Comparison of ENCODE assay signal across 22 cellular contexts in the genomic region with DNA sequence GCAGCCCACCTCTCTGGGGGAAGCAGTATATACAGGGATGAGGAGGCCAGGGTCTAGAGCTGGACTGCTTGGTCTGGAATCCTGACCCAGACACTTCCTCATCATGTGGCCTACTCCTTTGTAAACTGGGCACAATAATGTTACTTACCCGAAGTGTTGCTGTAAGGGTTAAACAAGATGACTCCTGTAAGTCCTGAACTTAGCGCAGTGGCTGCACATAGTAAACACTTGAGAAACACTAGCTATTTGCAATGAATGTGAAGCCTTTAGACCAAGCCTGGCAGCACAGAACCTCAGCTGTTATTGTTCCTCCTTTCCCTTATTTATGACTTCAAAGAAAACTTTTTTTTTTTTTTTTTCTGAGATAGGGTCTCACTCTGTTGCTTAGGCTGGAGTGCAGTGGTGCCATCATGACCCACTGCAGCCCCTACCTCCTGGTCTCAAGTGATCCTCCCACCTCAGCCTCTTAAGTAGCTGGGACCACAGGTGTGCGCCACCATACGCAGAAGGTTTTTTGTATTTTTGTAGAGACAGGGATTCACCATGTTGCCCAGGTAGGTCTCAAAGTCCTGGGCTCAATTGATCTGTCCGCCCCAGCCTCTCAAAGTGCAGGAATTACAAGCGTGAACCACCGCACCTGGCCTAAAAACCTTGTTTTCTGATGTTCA.
A peak's percentile ranks its signal among the peaks of the same experiment; 100 is the strongest.
DNase-seq lines count a peak whose midpoint lies in the region; ATAC-seq, FAIRE-seq and TF ChIP-seq lines count a peak whose summit lies in the region.
"Had no signal": no experiment of that assay in that cellular context is flagged by ENCODE, and none has a peak within 500 bp of the region (broad histone marks: within the 10 kb centered on the region; RNA-seq: fewer than 3 reads in every experiment).

No MANE protein-coding gene starts in this region.

- TF ChIP-seq RAD21 in A549 (conservative IDR thresholded peaks at IDR 0.05 in 1 of 2, IDR thresholded peaks at IDR 0.05 in 1 of 2) (no peak), K562 (CRISPR knock-in tag; conservative IDR thresholded peaks at IDR 0.05 in 1 of 2, IDR thresholded peaks at IDR 0.05 in 1 of 2) (no peak)

- H3K4me3 ChIP-seq in A549 (no peak overlapping the region), K562 (no peak overlapping the region)
- H3K4me3 ChIP-seq: dorsolateral prefrontal cortex, suprapubic skin had no signal

- CTCF ChIA-PET in A549 (lab: Yijun Ruan, JAX) (interaction anchor here (0.6 kb wide), 1 partner anchor 21 kb away, joined by 3 read pairs; no protein-coding TSS in a partner anchor), K562 (lab: Yijun Ruan, JAX; ENCODE audit: low intra/inter-chr PET ratio) (no interaction called here)

- FAIRE-seq in A549 (lab: Jason Lieb, UNC) (no peak), K562 (lab: Jason Lieb, UNC) (peak; percentile 23), frontal cortex (lab: Jason Lieb, UNC) (no peak)

- BruUV-seq in K562 (replicated peaks; lab: Mats Ljungman, UMichigan): no TSS peak

- peak overlapping the region; percentile 3 to 79; a peak in 5 of 6 replicates for H3K27ac ChIP-seq in A549
- no peak overlapping the region for H3K27ac ChIP-seq in K562 (ENCODE audit: extremely low read depth, low read depth, low read length)
- H3K27ac ChIP-seq: 22Rv1, dorsolateral prefrontal cortex, suprapubic skin had no signal

- H2AFZ ChIP-seq in K562 (ENCODE audit: low read depth, low read length): peak overlapping the region; percentile 55

- H3K4me2 ChIP-seq in A549: no peak overlapping the region
- no peak overlapping the region for H3K4me2 ChIP-seq in K562 (ENCODE audit: insufficient read depth, low read length)

- 92% methylated on average over 7 of the region's 7 CpGs for WGBS in A549 (ENCODE audit: missing lambda C conversion rate)
- WGBS in K562 (ENCODE audit: insufficient coverage, low coverage, missing lambda C conversion rate): 71% methylated on average over 5 of the region's 7 CpGs

- H3K4me1 ChIP-seq in A549 (peaks cover 34% of the 10 kb centered on the region), K562 (replicated peaks in 1 of 2; ENCODE audit: control insufficient read depth in 2 of 2, insufficient read depth in 2 of 2, low read length in 2 of 2) (peaks cover 5 to 12% of the 10 kb centered on the region in 2 experiments; a peak in 4 of 5 replicates)
- H3K4me1 ChIP-seq: suprapubic skin had no signal

- DNase-seq in NCI-H2029 (lab: John Stamatoyannopoulos, UW) (peak; percentile 32), NCI-H2029 treated with DMSO at 0.1 percent for 48 hours (lab: John Stamatoyannopoulos, UW) (no peak), A549 (ENCODE audit: low read depth in 1 of 2, low spot score in 1 of 2) (no peak), NCI-H510A treated with DMSO at 0.1 percent for 48 hours (lab: John Stamatoyannopoulos, UW) (peak; percentile 26), K562 (ENCODE audit: extremely low read depth in 1 of 4, low spot score in 3 of 4) (no peak), frontal cortex (ENCODE audit: low spot score in 2 of 2) (no peak), RPMI8226 (no peak)
- DNase-seq: activated B cell treated with CpG ODN at 0.5 μM for 24 hours; activated T-cell treated with anti-CD3 and anti-CD28 coated beads, Interleukin-2, amount 50 U/mL, for 4 hours; DMS79 treated with DMSO at 0.1 percent for 48 hours; dorsolateral prefrontal cortex; GOT3; head of caudate nucleus; KG1; MM.1S; NCI-H1417 treated with DMSO at 0.1 percent for 48 hours; NCI-H2171; NCI-H748 treated with DMSO at 0.1 percent for 48 hours; occipital lobe had no signal

- in situ Hi-C loops in K562 (cut with MboI): no loop called here

- H3K79me2 ChIP-seq in K562 (ENCODE audit: control insufficient read depth, insufficient read depth, low read length): no peaks in the 10 kb centered on the region

- no peaks in the 10 kb centered on the region for H4K20me1 ChIP-seq in K562 (replicated peaks; ENCODE audit: control insufficient read depth, insufficient read depth, low read length)

- ATAC-seq in A549 (peak; percentile 10 to 22; a peak in 3 of 6 replicates), K562 (peak; percentile 39), HG02588 (IDR thresholded peaks at IDR 0.05; ENCODE audit: unreplicated experiment) (no peak)
- ATAC-seq: activated T-cell treated with anti-CD3 and anti-CD28 coated beads, Interleukin-2, amount 50 U/mL, for 4 hours had no signal

- H3K27me3 ChIP-seq in K562 (ENCODE audit: control insufficient read depth in 2 of 2, insufficient read depth in 2 of 2, low read length in 2 of 2): no peaks in the 10 kb centered on the region
- H3K27me3 ChIP-seq: dorsolateral prefrontal cortex, suprapubic skin had no signal

- no peak for TF ChIP-seq CTCF in A549 (IDR thresholded peaks at IDR 0.05)
- no peak for TF ChIP-seq CTCF in K562 (IDR thresholded peaks at IDR 0.05 in 2 of 3, conservative IDR thresholded peaks at IDR 0.05 in 1 of 3; ENCODE audit: insufficient read depth in 2 of 3, low read depth in 1 of 3, low read length in 3 of 3)

- no peaks in the 10 kb centered on the region for H3K36me3 ChIP-seq in K562 (ENCODE audit: control insufficient read depth, insufficient read depth, low read length)
- H3K36me3 ChIP-seq: suprapubic skin had no signal

- TF ChIP-seq POLR2A in A549 (IDR thresholded peaks at IDR 0.05; ENCODE audit: low read length) (no peak), K562 (conservative IDR thresholded peaks at IDR 0.05) (no peak)

- no peak overlapping the region for H3K9ac ChIP-seq in K562 (ENCODE audit: insufficient read depth in 1 of 2, low read depth in 2 of 2, low read length in 2 of 2)

- POLR2A ChIA-PET in A549 (lab: Yijun Ruan, JAX): no interaction called here
- POLR2A ChIA-PET in K562 (lab: Yijun Ruan, JAX): interaction anchor here (1.1 kb wide), 1 partner anchor 10 kb away, joined by 3 read pairs; no protein-coding TSS in a partner anchor

- H3K9me1 ChIP-seq in K562 (ENCODE audit: control insufficient read depth, insufficient read depth, low read length): no peaks in the 10 kb centered on the region

- intact Hi-C loops in K562 (cut with micrococcal nuclease): no loop called here

- H3K9me3 ChIP-seq in A549 (no peaks in the 10 kb centered on the region), K562 (replicated peaks; ENCODE audit: control insufficient read depth, insufficient read depth, low read depth, low read length) (no peaks in the 10 kb centered on the region)
- H3K9me3 ChIP-seq: suprapubic skin had no signal

- TF ChIP-seq EP300 in A549 (IDR thresholded peaks at IDR 0.05) (no peak), K562 (IDR thresholded peaks at IDR 0.05; ENCODE audit: low read length) (no peak)

TF ChIP-seq in A549, 52 proteins besides CTCF, POLR2A, EP300 and RAD21:
- TF ChIP-seq JUNB (IDR thresholded peaks at IDR 0.05): no peak

TF ChIP-seq in K562, 482 proteins besides CTCF, POLR2A, EP300 and RAD21:
- TF ChIP-seq CCAR2 (IDR thresholded peaks at IDR 0.05; ENCODE audit: low read depth, low read length) (no peak), ZNF384 (IDR thresholded peaks at IDR 0.05; ENCODE audit: low read depth, low read length) (0 out of 2 replicates have a peak, but pooled peaks have one; percentile 8), XRCC3 (IDR thresholded peaks at IDR 0.05) (no peak), RBBP5 (IDR thresholded peaks at IDR 0.05; ENCODE audit: borderline replicate concordance, insufficient read depth, low read length, poor library complexity, severe bottlenecking) (no peak), GABPA (tag; conservative IDR thresholded peaks at IDR 0.05; ENCODE audit: low read depth) (no peak), ESRRB (CRISPR knock-in tag; IDR thresholded peaks at IDR 0.05; ENCODE audit: borderline replicate concordance) (no peak), ID3 (CRISPR knock-in tag; IDR thresholded peaks at IDR 0.05) (no peak), ID3 (tag; IDR thresholded peaks at IDR 0.05) (0 out of 2 replicates have a peak, but pooled peaks have one; percentile 36), CXXC5 (CRISPR knock-in tag; IDR thresholded peaks at IDR 0.05) (no peak), CHD2 (IDR thresholded peaks at IDR 0.05; ENCODE audit: low read depth, low read length) (no peak), MYNN (IDR thresholded peaks at IDR 0.05) (no peak), MYNN (CRISPR knock-in tag; IDR thresholded peaks at IDR 0.05) (no peak)

Comparison
In these comparisons a context has a peak if more than half of its experiments do, and no peak if none do; other contexts are left out.
1. DNase-seq: peak in NCI-H2029 (single experiment) and NCI-H510A treated with DMSO at 0.1 percent for 48 hours (single experiment); none in NCI-H2029 treated with DMSO at 0.1 percent for 48 hours (single experiment), A549 (0 of 2), K562 (0 of 4), frontal cortex (0 of 2) and RPMI8226 (single experiment).